13 cellular contexts compared by ENCODE assay signal in genomic region chr12:66903782-66904396, GRCh38.
DNase-seq lines count a peak whose midpoint lies in the region; ATAC-seq and TF ChIP-seq lines count a peak whose summit lies in the region.
"Had no signal": no experiment of that assay in that cellular context is flagged by ENCODE, and none has a peak within 500 bp of the region (broad histone marks: within the 10 kb centered on the region; RNA-seq: fewer than 3 reads in every experiment).

No MANE protein-coding gene starts in this region.

- H3K79me2 ChIP-seq in KMS-11 (ENCODE audit: insufficient read depth, low read depth) = no peaks in the 10 kb centered on the region
- H3K79me2 ChIP-seq in GM23338 (replicated peaks; ENCODE audit: insufficient read depth) = no peaks in the 10 kb centered on the region

- peak; percentile 34 for ATAC-seq in mucosa of descending colon
- no peak for ATAC-seq in GM23338
- ATAC-seq: SK-N-SH treated with all-trans-retinoic acid at 6 μM for 48 hours had no signal

- intact Hi-C loops in mucosa of descending colon (cut with DNase I, micrococcal nuclease) (loop anchor here in 1 of 2 donors (10.0 kb wide), 1 partner anchor 321 kb away; no protein-coding TSS in a partner anchor), sigmoid colon (cut with DNase I) (no loop called here)

- no peak overlapping the region for H3K9ac ChIP-seq in KMS-11

- no peak for TF ChIP-seq POLR2A in sigmoid colon (IDR thresholded peaks at IDR 0.05)

- H3K4me1 ChIP-seq in KMS-11 (ENCODE audit: low read depth, poor library complexity, severe bottlenecking) = peaks cover 13% of the 10 kb centered on the region
- no peaks in the 10 kb centered on the region for H3K4me1 ChIP-seq in mucosa of descending colon (ENCODE audit: low read depth)
- H3K4me1 ChIP-seq in sigmoid colon = peaks cover 0 to 7% (median under 1%) of the 10 kb centered on the region in 4 donors
- H3K4me1 ChIP-seq in GM23338 (ENCODE audit: insufficient read depth) = peaks cover 14% of the 10 kb centered on the region; the same call in 1 of the 2 replicates

- H3K9me2 ChIP-seq in GM23338 (ENCODE audit: insufficient read depth) = 0 out of 2 replicates have a peak, but pooled peaks cover 3% of the 10 kb centered on the region

- H3K9me3 ChIP-seq in mucosa of descending colon (no peaks in the 10 kb centered on the region), sigmoid colon (no peaks in the 10 kb centered on the region)
- H3K9me3 ChIP-seq: tibial nerve had no signal

- TF ChIP-seq EP300 in sigmoid colon (IDR thresholded peaks at IDR 0.05) = no peak

- no peak overlapping the region for H3K27ac ChIP-seq in KMS-11
- no peak overlapping the region for H3K27ac ChIP-seq in sigmoid colon
- no peak overlapping the region for H3K27ac ChIP-seq in GM23338 (ENCODE audit: low read depth)
- H3K27ac ChIP-seq: tibial nerve had no signal

- H3K4me2 ChIP-seq in KMS-11 = no peak overlapping the region
- H3K4me2 ChIP-seq in GM23338 = no peak overlapping the region

- no peaks in the 10 kb centered on the region for H3K36me3 ChIP-seq in KMS-11 (ENCODE audit: insufficient read depth)
- H3K36me3 ChIP-seq in mucosa of descending colon (ENCODE audit: low read depth) = no peaks in the 10 kb centered on the region
- no peaks in the 10 kb centered on the region for H3K36me3 ChIP-seq in sigmoid colon
- no peaks in the 10 kb centered on the region for H3K36me3 ChIP-seq in GM23338 (ENCODE audit: insufficient read depth)
- H3K36me3 ChIP-seq: tibial nerve had no signal

- no peaks in the 10 kb centered on the region for H4K20me1 ChIP-seq in KMS-11 (ENCODE audit: insufficient read depth)
- no peaks in the 10 kb centered on the region for H4K20me1 ChIP-seq in GM23338 (replicated peaks; ENCODE audit: insufficient read depth)

- H3K27ac Mint-ChIP-seq in GM23338 = no peak overlapping the region
- H3K27ac Mint-ChIP-seq: IgD-negative memory B cell had no signal

- DNase-seq in NCI-H1417 (lab: John Stamatoyannopoulos, UW) (peak in 2 of 3 experiments; percentile 4 to 47), NCI-H1417 treated with DMSO at 0.1 percent for 48 hours (lab: John Stamatoyannopoulos, UW) (no peak), RPMI8226 (peak; percentile 12), mucosa of descending colon (no peak), sigmoid colon (no peak), GM23338 (ENCODE audit: low spot score) (no peak), ecto neural progenitor cell (ENCODE audit: low spot score) (no peak)
- DNase-seq: NCI-H510A treated with DMSO at 0.1 percent for 48 hours, occipital lobe had no signal

- H3K27me3 ChIP-seq in KMS-11 (ENCODE audit: insufficient read depth, low read depth) (no peaks in the 10 kb centered on the region), sigmoid colon (no peaks in the 10 kb centered on the region), GM23338 (ENCODE audit: insufficient read depth) (no peaks in the 10 kb centered on the region)
- H3K27me3 ChIP-seq: tibial nerve had no signal

- WGBS in sigmoid colon, 2 donors = 3 to 13% methylated on average over 1 of the region's 1 CpG

- H3K36me3 Mint-ChIP-seq in GM23338 (ENCODE audit: low read depth) = no peaks in the 10 kb centered on the region
- H3K36me3 Mint-ChIP-seq: IgD-negative memory B cell had no signal

- peaks cover 19% of the 10 kb centered on the region for H3K4me1 Mint-ChIP-seq in GM23338

- no peak overlapping the region for H3K4me3 Mint-ChIP-seq in GM23338
- H3K4me3 Mint-ChIP-seq: IgD-negative memory B cell had no signal

- no peak overlapping the region for H3K4me3 ChIP-seq in KMS-11 (IDR thresholded peaks at IDR 0.05; ENCODE audit: insufficient read depth, low read depth, low read length)
- H3K4me3 ChIP-seq in mucosa of descending colon = no peak overlapping the region
- H3K4me3 ChIP-seq in sigmoid colon = no peak overlapping the region
- H3K4me3 ChIP-seq in GM23338 = no peak overlapping the region
- H3K4me3 ChIP-seq: tibial nerve had no signal

- H3K9me3 Mint-ChIP-seq in GM23338 = no peaks in the 10 kb centered on the region

- no peaks in the 10 kb centered on the region for H3F3A ChIP-seq in GM23338 (replicated peaks; ENCODE audit: low read depth)

- H2AFZ ChIP-seq in KMS-11 (ENCODE audit: low read depth) = no peak overlapping the region
- no peak overlapping the region for H2AFZ ChIP-seq in GM23338

- TF ChIP-seq CTCF in KMS-11 (conservative IDR thresholded peaks at IDR 0.05; ENCODE audit: low read depth, low read length) = 0 out of 2 replicates have a peak, but pooled peaks have one; percentile 14
- no peak for TF ChIP-seq CTCF in mucosa of descending colon (IDR thresholded peaks at IDR 0.05)
- TF ChIP-seq CTCF in sigmoid colon (IDR thresholded peaks at IDR 0.05) = peak in 1 of 4 experiments; percentile 23
- peak in 1 of 2 experiments; percentile 19; a peak in 2 of 4 replicates for TF ChIP-seq CTCF in GM23338 (conservative IDR thresholded peaks at IDR 0.05; ENCODE audit: low read depth in 2 of 2)

- no peaks in the 10 kb centered on the region for H3K27me3 Mint-ChIP-seq in GM23338 (ENCODE audit: insufficient read depth, low read depth, poor library complexity)

TF ChIP-seq in GM23338, 12 proteins besides CTCF, POLR2A, EP300 and RAD21 (continues in another document):
- TF ChIP-seq JUNB (IDR thresholded peaks at IDR 0.05; ENCODE audit: unreplicated experiment) (no peak), POLR2AphosphoS5 (IDR thresholded peaks at IDR 0.05; ENCODE audit: low read depth) (no peak), REST (IDR thresholded peaks at IDR 0.05; ENCODE audit: unreplicated experiment) (no peak), STAT1 (IDR thresholded peaks at IDR 0.05; ENCODE audit: unreplicated experiment) (no peak), NANOG (IDR thresholded peaks at IDR 0.05; ENCODE audit: borderline replicate concordance) (no peak), ZNF331 (CRISPR knock-in tag; IDR thresholded peaks at IDR 0.05; ENCODE audit: low read depth) (no peak), EZH2phosphoT487 (IDR thresholded peaks at IDR 0.05; ENCODE audit: unreplicated experiment) (no peak)

Comparison
In these comparisons a context has a peak if more than half of its experiments do, and no peak if none do; other contexts are left out.
1. DNase-seq: peak in NCI-H1417 (2 of 3) and RPMI8226 (single experiment); none in NCI-H1417 treated with DMSO at 0.1 percent for 48 hours (single experiment), mucosa of descending colon (0 of 3), sigmoid colon (single experiment), GM23338 (single experiment) and ecto neural progenitor cell (single experiment).